In genomic region chr2:163626208-163626607, GRCh38 we compare ENCODE assay signal across 22 cellular contexts.
"Had no signal": no experiment of that assay in that cellular context is flagged by ENCODE, and none has a peak within 500 bp of the region (broad histone marks: within the 10 kb centered on the region; RNA-seq: fewer than 3 reads in every experiment).

No MANE protein-coding gene starts in this region.

- ATAC-seq: effector memory CD8-positive, alpha-beta T cell; gastrocnemius medialis; left lung; mucosa of descending colon; natural killer cell treated with Interleukin-12 subunit alpha and Interleukin-12 subunit beta and Interleukin-15 and Interleukin-18, amount 100 ng/mL, for 72 hours; pancreas; stimulated activated naive B cell treated with anti-CD40 and anti-IgM and Interleukin-4, amounts not matched to agents 10 μg/mL and 1 μg/mL and 100 μg/mL, for 72 hours had no signal

- H3K4me1 ChIP-seq: gastrocnemius medialis, left lung, pancreas, sigmoid colon, spleen, upper lobe of left lung had no signal

- H3K9me3 ChIP-seq: gastrocnemius medialis, left lung, mucosa of descending colon, neutrophil, pancreas, right atrium auricular region, sigmoid colon, spleen, thoracic aorta, tibial nerve, upper lobe of left lung had no signal

- DNase-seq: dermis blood vessel endothelial cell; effector memory CD8-positive, alpha-beta T cell; foreskin fibroblast; gastrocnemius medialis; head of caudate nucleus; kidney; left cardiac atrium; left lung; mesenchymal stem cell; mucosa of descending colon; naive B cell; pancreas; sigmoid colon; spleen; stimulated activated naive B cell treated with anti-CD40 and anti-IgM and Interleukin-4, amounts not matched to agents 10 μg/mL and 1 μg/mL and 100 μg/mL, for 72 hours; upper lobe of left lung had no signal

- H3K36me3 ChIP-seq: gastrocnemius medialis, left lung, neutrophil, pancreas, right atrium auricular region, sigmoid colon, spleen, thoracic aorta, tibial nerve, upper lobe of left lung had no signal

- H3K4me3 ChIP-seq: coronary artery, gastrocnemius medialis, left lung, mucosa of descending colon, pancreas, right atrium auricular region, sigmoid colon, spleen, thoracic aorta, tibial nerve, upper lobe of left lung had no signal

- H3K27me3 ChIP-seq: gastrocnemius medialis, left lung, neutrophil, pancreas, right atrium auricular region, sigmoid colon, spleen, tibial nerve, upper lobe of left lung had no signal

- H3K27ac ChIP-seq: coronary artery, gastrocnemius medialis, left lung, neutrophil, pancreas, sigmoid colon, spleen, thoracic aorta, tibial nerve, upper lobe of left lung had no signal
